ENCODE assay signal across 26 cellular contexts in genomic region chr14:29554335-29554734, GRCh38.
"Had no signal": no experiment of that assay in that cellular context is flagged by ENCODE, and none has a peak within 500 bp of the region (broad histone marks: within the 10 kb centered on the region; RNA-seq: fewer than 3 reads in every experiment).

No MANE protein-coding gene starts in this region.

- DNase-seq: heart right ventricle; islet precursor cell; left ventricle myocardium inferior; mesendoderm; midbrain; mucosa of descending colon; naive thymus-derived CD4-positive, alpha-beta T cell; nucleus accumbens; posterior cingulate gyrus; retina; right cardiac atrium; sigmoid colon; small intestine; spleen; stimulated activated CD4-positive, alpha-beta T cell treated with anti-CD3 and anti-CD28 coated beads, Interleukin-4, amount 100 ng/mL, for 24 hours; stimulated activated naive CD4-positive, alpha-beta T cell; tibial artery; trophoblast cell; upper lobe of right lung had no signal

- H3K27ac ChIP-seq: heart right ventricle, hepatocyte, prostate gland, sigmoid colon, spleen, suprapubic skin, thoracic aorta, tibial artery, upper lobe of right lung had no signal

- H3K4me3 ChIP-seq: heart right ventricle, hepatocyte, left ventricle myocardium inferior, lung, mucosa of descending colon, prostate gland, sigmoid colon, spleen, suprapubic skin, thoracic aorta, tibial artery, upper lobe of right lung had no signal

- ATAC-seq: heart right ventricle; mucosa of descending colon; naive thymus-derived CD4-positive, alpha-beta T cell; stimulated activated effector memory CD8-positive, alpha-beta T cell treated with anti-CD3 and anti-CD28 coated beads, Interleukin-12 subunit alpha, Interleukin-12 subunit beta, amount 100 ng/mL, for 72 hours; upper lobe of right lung had no signal

- H3K79me2 ChIP-seq: hepatocyte had no signal

- H3K36me3 ChIP-seq: heart right ventricle, left ventricle myocardium inferior, prostate gland, sigmoid colon, spleen, suprapubic skin, thoracic aorta, tibial artery, upper lobe of right lung had no signal

- H3K4me1 ChIP-seq: left ventricle myocardium inferior, prostate gland, spleen, suprapubic skin, tibial artery, upper lobe of right lung had no signal

- FAIRE-seq: small intestine, urothelium cell line had no signal

- H3K9me3 ChIP-seq: heart right ventricle, left ventricle myocardium inferior, mucosa of descending colon, prostate gland, sigmoid colon, spleen, suprapubic skin, thoracic aorta, tibial artery, upper lobe of right lung had no signal

- H3K27me3 ChIP-seq: heart right ventricle, hepatocyte, sigmoid colon, spleen, suprapubic skin, tibial artery, upper lobe of right lung had no signal

- H2AFZ ChIP-seq: hepatocyte had no signal
